Comparison of ENCODE assay signal across 14 cellular contexts in the genomic region with DNA sequence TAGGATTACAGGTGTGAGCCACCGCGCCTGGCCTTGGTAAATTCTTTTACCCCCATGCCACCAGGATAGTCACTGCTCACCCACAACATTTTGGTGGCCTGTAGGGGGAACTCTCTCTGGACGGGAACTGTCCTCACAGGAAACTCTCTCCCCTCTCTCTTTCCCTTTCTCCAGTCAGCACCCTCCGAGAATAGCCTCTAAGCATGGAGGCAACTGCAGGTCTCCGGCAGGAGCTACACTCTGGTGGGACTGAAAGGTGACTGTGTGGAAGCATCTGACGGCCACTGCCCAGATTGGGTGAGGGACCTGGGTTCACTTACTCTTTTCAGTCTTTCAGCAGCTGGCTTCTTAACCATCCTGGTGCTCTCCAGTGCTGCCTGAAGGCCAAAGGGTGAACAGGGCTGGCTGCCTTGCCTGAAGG. TPM values are rescaled to one million over a fixed set of nuclear protein-coding genes. Genes with fewer than 3 reads are reported as not detected.
A peak's percentile ranks its signal among the peaks of the same experiment; 100 is the strongest.
DNase-seq lines count a peak whose midpoint lies in the region; TF ChIP-seq lines count a peak whose summit lies in the region.
"Had no signal": no experiment of that assay in that cellular context is flagged by ENCODE, and none has a peak within 500 bp of the region (broad histone marks: within the 10 kb centered on the region; RNA-seq: fewer than 3 reads in every experiment).

No MANE protein-coding gene starts in this region.

- H3K4me3 Mint-ChIP-seq in IgD-negative memory B cell (peak overlapping the region in 3 of 4 donors; percentile 31 to 92 (median 36)), nephron progenitor cell (peak overlapping the region; percentile 39)
- H3K4me3 Mint-ChIP-seq in dendritic cell treated with granulocyte-macrophage colony-stimulating factor and Interleukin-4, amounts not matched to agents 40 ng/mL and 50 ng/mL, for 4 days = peak overlapping the region; percentile 59
- H3K4me3 Mint-ChIP-seq: activated CD4-positive, alpha-beta T cell treated with anti-CD3 and anti-CD28 coated beads, Interleukin-2, amount 10 ng/mL, durations not matched to agents 7 days and 5 days had no signal

- H3K36me3 Mint-ChIP-seq in IgD-negative memory B cell (no peaks in the 10 kb centered on the region), nephron progenitor cell (ENCODE audit: low read depth) (peaks cover 21% of the 10 kb centered on the region)
- H3K36me3 Mint-ChIP-seq in dendritic cell treated with granulocyte-macrophage colony-stimulating factor and Interleukin-4, amounts not matched to agents 40 ng/mL and 50 ng/mL, for 4 days (ENCODE audit: low read depth) = peaks cover 20% of the 10 kb centered on the region

- peaks cover 23 to 38% (median 35%) of the 10 kb centered on the region in 3 donors for H3K4me1 Mint-ChIP-seq in IgD-negative memory B cell
- peaks cover 51% of the 10 kb centered on the region for H3K4me1 Mint-ChIP-seq in dendritic cell treated with granulocyte-macrophage colony-stimulating factor and Interleukin-4, amounts not matched to agents 40 ng/mL and 50 ng/mL, for 4 days (ENCODE audit: low read depth)
- peaks cover 62% of the 10 kb centered on the region for H3K4me1 Mint-ChIP-seq in nephron progenitor cell

- peaks cover 4 to 8% (median 6%) of the 10 kb centered on the region in 3 donors for H3K9me3 Mint-ChIP-seq in IgD-negative memory B cell
- H3K9me3 Mint-ChIP-seq in dendritic cell treated with granulocyte-macrophage colony-stimulating factor and Interleukin-4, amounts not matched to agents 40 ng/mL and 50 ng/mL, for 4 days = peaks cover 15% of the 10 kb centered on the region
- H3K9me3 Mint-ChIP-seq in nephron progenitor cell = peaks cover 10% of the 10 kb centered on the region

- intact Hi-C loops in dendritic cell treated with granulocyte-macrophage colony-stimulating factor and Interleukin-4, amounts not matched to agents 40 ng/mL and 50 ng/mL, for 4 days (cut with micrococcal nuclease) = no loop called here

- H3K27me3 Mint-ChIP-seq in IgD-negative memory B cell = peaks cover 3% of the 10 kb centered on the region
- peaks cover 7% of the 10 kb centered on the region for H3K27me3 Mint-ChIP-seq in dendritic cell treated with granulocyte-macrophage colony-stimulating factor and Interleukin-4, amounts not matched to agents 40 ng/mL and 50 ng/mL, for 4 days
- H3K27me3 Mint-ChIP-seq in nephron progenitor cell (ENCODE audit: low read depth, poor library complexity) = peaks cover 3% of the 10 kb centered on the region
- H3K27me3 Mint-ChIP-seq: activated CD4-positive, alpha-beta T cell treated with anti-CD3 and anti-CD28 coated beads, Interleukin-2, amount 10 ng/mL, durations not matched to agents 7 days and 5 days had no signal

- DNase-seq in ELF-1 (ENCODE audit: low read depth, low spot score) (peak; percentile 27), nephron progenitor cell (no peak), T-helper 2 cell (no peak), COR-L47 (lab: John Stamatoyannopoulos, UW) (no peak), ecto neural progenitor cell (ENCODE audit: low spot score) (no peak)
- no peak for DNase-seq in activated CD4-positive, alpha-beta T cell treated with anti-CD3 and anti-CD28 coated beads, Interleukin-2, amount 50 U/mL, for 4 hours
- DNase-seq: activated CD4-positive, alpha-beta T cell treated with anti-CD3 and anti-CD28 coated beads, Interleukin-2, amount 10 ng/mL, durations not matched to agents 7 days and 5 days; Caco-2; cerebellar nuclear complex; NCI-H1417; NCI-H526 treated with DMSO at 0.1 percent for 48 hours; SJCRH30 had no signal

- H3K27ac Mint-ChIP-seq in IgD-negative memory B cell (peak overlapping the region in 1 of 3 donors; percentile 13), nephron progenitor cell (no peak overlapping the region)
- H3K27ac Mint-ChIP-seq in dendritic cell treated with granulocyte-macrophage colony-stimulating factor and Interleukin-4, amounts not matched to agents 40 ng/mL and 50 ng/mL, for 4 days = peak overlapping the region; percentile 67
- H3K27ac Mint-ChIP-seq: activated CD4-positive, alpha-beta T cell treated with anti-CD3 and anti-CD28 coated beads, Interleukin-2, amount 10 ng/mL, durations not matched to agents 7 days and 5 days had no signal

- no peak for TF ChIP-seq CTCF in nephron progenitor cell (IDR thresholded peaks at IDR 0.05)

RNA-seq across cellular contexts. Expression of a gene that starts 21.3 kb away (rescaled TPM):
- polyA plus RNA-seq in IgD-negative memory B cell = 27.7 TPM
